In genomic region chr19:18279266-18279515, GRCh38 we compare ENCODE assay signal across 7 cellular contexts. TPM values are rescaled to one million over a fixed set of nuclear protein-coding genes. Genes with fewer than 3 reads are reported as not detected.
DNase-seq lines count a peak whose midpoint lies in the region; ATAC-seq, FAIRE-seq and TF ChIP-seq lines count a peak whose summit lies in the region.

No MANE protein-coding gene starts in this region.

- no peak overlapping the region for H2BK120ac ChIP-seq in IMR-90 (ENCODE audit: low read depth, low read length)

- peak overlapping the region; percentile 97 for H3K27ac Mint-ChIP-seq in activated naive CD8-positive, alpha-beta T cell treated with anti-CD3 and anti-CD28 coated beads for 36 hours

- no peak overlapping the region for H4K91ac ChIP-seq in IMR-90 (ENCODE audit: insufficient read depth, low read depth, low read length)

- peak overlapping the region; percentile 98 for H3K4me3 Mint-ChIP-seq in activated naive CD8-positive, alpha-beta T cell treated with anti-CD3 and anti-CD28 coated beads for 36 hours

- peak overlapping the region; percentile 95 for H3K4me3 ChIP-seq in IMR-90 (ENCODE audit: insufficient read depth, low read depth, low read length)
- peak overlapping the region; percentile 81 to 100 (median 99) for H3K4me3 ChIP-seq in subcutaneous abdominal adipose tissue (ENCODE audit: low read depth in 1 of 5, low read length in 5 of 5)

- peak overlapping the region; percentile 83; the same call in 1 of the 2 replicates for H3K4ac ChIP-seq in IMR-90 (ENCODE audit: low read depth, low read length)

- peak overlapping the region; percentile 46 for H3K56ac ChIP-seq in IMR-90 (ENCODE audit: extremely low read depth, insufficient read depth, low read length)

- H3K4me2 ChIP-seq in IMR-90 (ENCODE audit: low read depth, low read length), result peak overlapping the region; percentile 86

- H3K9me3 ChIP-seq in IMR-90 (ENCODE audit: control insufficient read depth, insufficient read depth, low read length) (no peaks in the 10 kb centered on the region), subcutaneous abdominal adipose tissue (ENCODE audit: control insufficient read depth in 5 of 5, low read length in 5 of 5) (no peaks in the 10 kb centered on the region)

- H2BK20ac ChIP-seq in IMR-90 (ENCODE audit: low read depth, low read length), result no peak overlapping the region

- no peak overlapping the region for H2BK15ac ChIP-seq in IMR-90 (ENCODE audit: low read depth, low read length)

- peaks cover 9% of the 10 kb centered on the region for H3K27me3 Mint-ChIP-seq in activated naive CD8-positive, alpha-beta T cell treated with anti-CD3 and anti-CD28 coated beads for 36 hours

- peak overlapping the region; percentile 77 for H2AK9ac ChIP-seq in IMR-90 (replicated peaks; ENCODE audit: low read depth, low read length, poor library complexity)

- no peak overlapping the region for H4K5ac ChIP-seq in IMR-90 (ENCODE audit: low read depth, low read length)

- no peaks in the 10 kb centered on the region for H3K9me3 Mint-ChIP-seq in activated naive CD8-positive, alpha-beta T cell treated with anti-CD3 and anti-CD28 coated beads for 36 hours

- H4K8ac ChIP-seq in IMR-90 (ENCODE audit: low read depth in 2 of 2, low read length in 2 of 2), result 0 out of 4 replicates have a peak overlapping the region, but pooled peaks of 1 of the 2 experiments have one; percentile 37

- intact Hi-C loops in IMR-90 (cut with micrococcal nuclease), result loop anchor here (1.0 to 5.0 kb wide), 4 partner anchors 44 to 138 kb away; partner anchors contain the start of genes LSM4 and SSBP4

- H3K27me3 ChIP-seq in IMR-90 (ENCODE audit: control insufficient read depth, insufficient read depth, low read length) (no peaks in the 10 kb centered on the region), subcutaneous abdominal adipose tissue (ENCODE audit: control insufficient read depth in 5 of 5, insufficient read depth in 4 of 5, low read length in 5 of 5) (no peaks in the 10 kb centered on the region)

- peak overlapping the region; percentile 80; the same call in 1 of the 2 replicates for H2AK5ac ChIP-seq in IMR-90 (ENCODE audit: low read depth, low read length)

- DNase-seq in IMR-90 (no peak), iris pigment epithelial cell (ENCODE audit: low read depth) (peak; percentile 19), amygdala (lab: John Stamatoyannopoulos, UW) (no peak), D721Med (ENCODE audit: insufficient read length, low spot score) (no peak)
- DNase-seq in activated naive CD8-positive, alpha-beta T cell treated with anti-CD3 and anti-CD28 coated beads for 36 hours, result no peak

- H2BK5ac ChIP-seq in IMR-90 (ENCODE audit: low read depth, low read length, poor library complexity, severe bottlenecking), result no peak overlapping the region

- peak overlapping the region; percentile 43 for H3K27ac ChIP-seq in IMR-90 (ENCODE audit: insufficient read depth, low read length)
- peak overlapping the region; percentile 97 for H3K27ac ChIP-seq in subcutaneous abdominal adipose tissue (ENCODE audit: low read depth, low read length)

- no peak for FAIRE-seq in D721Med (lab: Jason Lieb, UNC)

- no peak for TF ChIP-seq RAD21 in IMR-90 (IDR thresholded peaks at IDR 0.05; ENCODE audit: low read length)

- H3K9me1 ChIP-seq in IMR-90 (ENCODE audit: insufficient read depth, low read length), result peaks cover 8% of the 10 kb centered on the region

- H3K36me3 ChIP-seq in IMR-90 (ENCODE audit: control insufficient read depth, insufficient read depth, low read length) (peaks cover 14% of the 10 kb centered on the region), subcutaneous abdominal adipose tissue (ENCODE audit: control insufficient read depth in 5 of 5, insufficient read depth in 5 of 5, low read length in 5 of 5) (peaks cover 0 to 19% (median 16%) of the 10 kb centered on the region in 5 donors)

- H3K23ac ChIP-seq in IMR-90 (ENCODE audit: low read depth, low read length), result peak overlapping the region; percentile 49

- no peak for ATAC-seq in IMR-90 (ENCODE audit: low read depth)
- no peak for ATAC-seq in GM18505 (IDR thresholded peaks at IDR 0.05; ENCODE audit: unreplicated experiment)

- dilution Hi-C loops in IMR-90 (cut with HindIII; ENCODE audit: low sequenced_read_pairs, unreplicated experiment), result no loop called here

- peaks cover 7 to 66% of the 10 kb centered on the region in 2 experiments; a peak in 3 of 4 replicates for H3K79me1 ChIP-seq in IMR-90 (ENCODE audit: low read depth in 1 of 2, low read length in 2 of 2)

- no peak for TF ChIP-seq CTCF in IMR-90 (conservative IDR thresholded peaks at IDR 0.05; ENCODE audit: low read depth, low read length)
- TF ChIP-seq CTCF in D721Med (IDR thresholded peaks at IDR 0.05; ENCODE audit: insufficient read depth, missing control alignments), result no peak

- H3K9ac ChIP-seq in IMR-90 (ENCODE audit: low read depth, low read length) (peak overlapping the region; percentile 84), subcutaneous abdominal adipose tissue (ENCODE audit: low read length in 5 of 5) (peak overlapping the region; percentile 94 to 100 (median 99))

- H3K18ac ChIP-seq in IMR-90 (ENCODE audit: low read depth, low read length), result no peak overlapping the region

- no TSS peak for BruUV-seq in IMR-90 (replicated peaks; lab: Mats Ljungman, UMichigan)

- TF ChIP-seq POLR2A in IMR-90 (IDR thresholded peaks at IDR 0.05; ENCODE audit: low read depth, low read length) (no peak), GM18505 (IDR thresholded peaks at IDR 0.05; ENCODE audit: borderline replicate concordance, extremely low read depth, insufficient read depth, insufficient read length) (no peak)

- 0% methylated on average over 3 of the region's 5 CpGs; no CpG with 5 or more reads in 1 of the 2 experiments for WGBS in IMR-90 (ENCODE audit: extremely low coverage in 2 of 2, insufficient read length in 1 of 2), 2 experiments

- peak overlapping the region; percentile 16 for H2AFZ ChIP-seq in IMR-90 (replicated peaks; ENCODE audit: low read length, poor library complexity)

- H3K14ac ChIP-seq in IMR-90 (replicated peaks; ENCODE audit: low read depth, low read length), result peak overlapping the region; percentile 77; the same call in 1 of the 2 replicates

- CTCF ChIA-PET in IMR-90 (lab: Yijun Ruan, JAX), result interaction anchor here (0.6 to 4.8 kb wide), 23 partner anchors 9 to 140 kb away, joined by 3 to 49 read pairs (median 4); partner anchors contain the start of genes LSM4 and SSBP4

- in situ Hi-C loops in IMR-90 (cut with MboI; ENCODE audit: low sequenced_read_pairs), result loop anchor here (5.0 to 10.0 kb wide), 2 partner anchors 43 to 126 kb away; partner anchors contain the start of gene LSM4

- peaks cover 58% of the 10 kb centered on the region for H4K20me1 ChIP-seq in IMR-90 (ENCODE audit: insufficient read depth, low read length)

- H3K4me1 ChIP-seq in IMR-90 (ENCODE audit: control insufficient read depth, insufficient read depth, low read length) (peaks cover 28% of the 10 kb centered on the region), subcutaneous abdominal adipose tissue (ENCODE audit: control insufficient read depth in 5 of 5, insufficient read depth in 5 of 5, low read length in 5 of 5) (peaks cover 20 to 61% (median 52%) of the 10 kb centered on the region in 5 donors)

- peaks cover 50% of the 10 kb centered on the region for H3K4me1 Mint-ChIP-seq in activated naive CD8-positive, alpha-beta T cell treated with anti-CD3 and anti-CD28 coated beads for 36 hours

- H3K36me3 Mint-ChIP-seq in activated naive CD8-positive, alpha-beta T cell treated with anti-CD3 and anti-CD28 coated beads for 36 hours, result peaks cover 35% of the 10 kb centered on the region

- POLR2A ChIA-PET in IMR-90 (lab: Charles Lee; ENCODE audit: unreplicated experiment), result interaction anchor here (0.5 to 1.6 kb wide), 7 partner anchors 21 to 1064 kb away, joined by 3 to 30 read pairs (median 5); partner anchors contain the start of genes LSM4 and USE1

TF ChIP-seq in IMR-90, 13 proteins besides CTCF, POLR2A, EP300 and RAD21 (continues in another document):
- TF ChIP-seq CHD1 (IDR thresholded peaks at IDR 0.05; ENCODE audit: low read depth, low read length) (no peak), SMC3 (IDR thresholded peaks at IDR 0.05; ENCODE audit: low read depth, low read length) (no peak), RCOR1 (IDR thresholded peaks at IDR 0.05; ENCODE audit: insufficient replicate concordance, low read length) (no peak), NFE2L2 (IDR thresholded peaks at IDR 0.05; ENCODE audit: low read depth, low read length) (no peak), MAZ (IDR thresholded peaks at IDR 0.05; ENCODE audit: borderline replicate concordance, low read depth, low read length) (no peak), MXI1 (IDR thresholded peaks at IDR 0.05; ENCODE audit: borderline replicate concordance, low read depth, low read length) (no peak), CEBPB (IDR thresholded peaks at IDR 0.05; ENCODE audit: low read depth, low read length) (no peak), BHLHE40 (IDR thresholded peaks at IDR 0.05; ENCODE audit: low read depth, low read length) (no peak), RFX5 (IDR thresholded peaks at IDR 0.05; ENCODE audit: low read depth, low read length) (no peak), FOS (IDR thresholded peaks at IDR 0.05; ENCODE audit: low read depth, low read length) (no peak)

RNA-seq across cellular contexts. Expression of gene JUND, which starts 2.2 kb away (rescaled TPM):
- total RNA-seq in IMR-90 (2012; rRNA removed), result 14.2 and 22.8 TPM in 2 replicates
- polyA plus RNA-seq in IMR-90 (2012; rRNA removed), result 77.2 and 101 TPM in 2 replicates
- polyA plus RNA-seq in IMR-90 (2012; cell fraction: cytosol; rRNA removed), result 57.0 and 329 TPM in 2 replicates
- polyA plus RNA-seq in IMR-90 (2012; cell fraction: nucleus; rRNA removed; ENCODE audit: low replicate concordance), result 200 and 259 TPM in 2 replicates
- 100 to 1,000 TPM; 379 to 398 TPM for total RNA-seq in activated naive CD8-positive, alpha-beta T cell treated with anti-CD3 and anti-CD28 coated beads for 36 hours

RNA-seq across cellular contexts. Expression of gene IQCN, which starts 4.9 kb away (rescaled TPM):
- total RNA-seq in IMR-90 (2012; rRNA removed), result 0.18 and 0.28 TPM in 2 replicates
- 0.60 and 0.67 TPM in 2 replicates for polyA plus RNA-seq in IMR-90 (2012; rRNA removed)
- 0.24 and 0.29 TPM in 2 replicates for polyA plus RNA-seq in IMR-90 (2012; cell fraction: cytosol; rRNA removed)
- polyA plus RNA-seq in IMR-90 (2012; cell fraction: nucleus; rRNA removed; ENCODE audit: low replicate concordance), result 6.1 and 10.8 TPM in 2 replicates
- total RNA-seq in activated naive CD8-positive, alpha-beta T cell treated with anti-CD3 and anti-CD28 coated beads for 36 hours, result under 1 TPM; 0.29 to 0.32 TPM

RNA-seq across cellular contexts. Expression of gene LSM4, which starts 43.7 kb away (rescaled TPM):
- total RNA-seq in IMR-90 (2012; rRNA removed), result 44.8 and 88.0 TPM in 2 replicates
- polyA plus RNA-seq in IMR-90 (2012; rRNA removed), result 118 and 157 TPM in 2 replicates
- polyA plus RNA-seq in IMR-90 (2012; cell fraction: cytosol; rRNA removed), result 210 and 274 TPM in 2 replicates
- polyA plus RNA-seq in IMR-90 (2012; cell fraction: nucleus; rRNA removed; ENCODE audit: low replicate concordance), result 65.4 and 112 TPM in 2 replicates
- 100 to 1,000 TPM; 419 to 435 TPM for total RNA-seq in activated naive CD8-positive, alpha-beta T cell treated with anti-CD3 and anti-CD28 coated beads for 36 hours

RNA-seq across cellular contexts. Expression of gene PDE4C, which starts 53.0 kb away (rescaled TPM):
- 0.18 TPM in 1 of 2 replicates, not detected in the other for total RNA-seq in IMR-90 (2012; rRNA removed)
- polyA plus RNA-seq in IMR-90 (2012; rRNA removed), result 0.22 and 0.24 TPM in 2 replicates
- polyA plus RNA-seq in IMR-90 (2012; cell fraction: cytosol; rRNA removed), result 0.30 and 0.40 TPM in 2 replicates
- polyA plus RNA-seq in IMR-90 (2012; cell fraction: nucleus; rRNA removed; ENCODE audit: low replicate concordance), result 3.4 and 5.3 TPM in 2 replicates
- total RNA-seq in activated naive CD8-positive, alpha-beta T cell treated with anti-CD3 and anti-CD28 coated beads for 36 hours, result not detected

Comparison
In these comparisons a context has a peak if more than half of its experiments do, and no peak if none do; other contexts are left out.
1. RNA of gene JUND, which starts 2.2 kb away (total RNA-seq): 379 to 398 TPM in activated naive CD8-positive, alpha-beta T cell treated with anti-CD3 and anti-CD28 coated beads for 36 hours; 14.2 to 22.8 TPM in IMR-90; every median in the first group is over 10 times any median in the second.